In genomic region chr10:73117976-73118743, GRCh38 we compare ENCODE assay signal across 1 cellular context.
A peak's percentile ranks its signal among the peaks of the same experiment; 100 is the strongest.
TF ChIP-seq lines count a peak whose summit lies in the region.

No MANE protein-coding gene starts in this region.

TF ChIP-seq in K562, 482 proteins besides CTCF, POLR2A, EP300 and RAD21 (continued from another document):
- TF ChIP-seq CGGBP1 (CRISPR knock-in tag; IDR thresholded peaks at IDR 0.05) (no peak), THRAP3 (IDR thresholded peaks at IDR 0.05; ENCODE audit: borderline replicate concordance) (no peak), PKNOX1 (IDR thresholded peaks at IDR 0.05) (peak; percentile 94), ARID4B (CRISPR knock-in tag; IDR thresholded peaks at IDR 0.05) (no peak), ARID1B (IDR thresholded peaks at IDR 0.05) (0 out of 2 replicates have a peak, but pooled peaks have one; percentile 27), JUN (IDR thresholded peaks at IDR 0.05; ENCODE audit: borderline replicate concordance, low read depth, low read length) (0 out of 2 replicates have a peak, but pooled peaks have one; percentile 48), JUN (CRISPR knock-in tag; IDR thresholded peaks at IDR 0.05; ENCODE audit: borderline replicate concordance) (no peak), GATAD2B (IDR thresholded peaks at IDR 0.05; ENCODE audit: borderline replicate concordance) (0 out of 2 replicates have a peak, but pooled peaks have one; percentile 16), GATA2 (CRISPR knock-in tag; IDR thresholded peaks at IDR 0.05) (no peak), MTA1 (IDR thresholded peaks at IDR 0.05; ENCODE audit: borderline replicate concordance) (no peak), JUND (IDR thresholded peaks at IDR 0.05; ENCODE audit: borderline replicate concordance, low read depth, low read length) (peak; percentile 82), JUND (tag; IDR thresholded peaks at IDR 0.05; ENCODE audit: borderline replicate concordance, low read depth, low read length) (peak; percentile 70; the same call in 2 of the 3 replicates), HDAC3 (IDR thresholded peaks at IDR 0.05; ENCODE audit: borderline replicate concordance, partially characterized antibody) (peak; percentile 24), SP2 (IDR thresholded peaks at IDR 0.05; ENCODE audit: extremely low read depth, low read depth, low read length, poor library complexity, severe bottlenecking) (no peak), SRSF9 (IDR thresholded peaks at IDR 0.05; ENCODE audit: borderline replicate concordance, low read depth, low read length) (no peak), CAMTA2 (CRISPR knock-in tag; conservative IDR thresholded peaks at IDR 0.05) (no peak), ZHX1 (conservative IDR thresholded peaks at IDR 0.05; ENCODE audit: low read length) (no peak), NFE2L1 (tag; IDR thresholded peaks at IDR 0.05; ENCODE audit: borderline replicate concordance, low read depth) (no peak), SLC30A9 (CRISPR knock-in tag; IDR thresholded peaks at IDR 0.05) (no peak), ZNF764 (CRISPR knock-in tag; IDR thresholded peaks at IDR 0.05; ENCODE audit: low read depth) (no peak), MEF2D (tag; conservative IDR thresholded peaks at IDR 0.05; ENCODE audit: low read depth) (peak; percentile 55; the same call in 1 of the 2 replicates), MBD1 (CRISPR knock-in tag; IDR thresholded peaks at IDR 0.05) (no peak), SOX6 (IDR thresholded peaks at IDR 0.05) (peak; percentile 76), ZNF184 (CRISPR knock-in tag; IDR thresholded peaks at IDR 0.05) (no peak), TSHZ1 (CRISPR knock-in tag; IDR thresholded peaks at IDR 0.05) (no peak), CBFB (CRISPR knock-in tag; IDR thresholded peaks at IDR 0.05) (no peak), ZNF232 (CRISPR knock-in tag; IDR thresholded peaks at IDR 0.05) (no peak), MAZ (CRISPR knock-in tag; conservative IDR thresholded peaks at IDR 0.05 in 1 of 2, IDR thresholded peaks at IDR 0.05 in 1 of 2) (no peak), MEIS2 (IDR thresholded peaks at IDR 0.05; ENCODE audit: partially characterized antibody) (peak; percentile 74), NONO (IDR thresholded peaks at IDR 0.05; ENCODE audit: low read depth in 2 of 2, low read length in 1 of 2) (no peak), FOXJ3 (CRISPR knock-in tag; IDR thresholded peaks at IDR 0.05) (no peak), ZNF592 (IDR thresholded peaks at IDR 0.05) (no peak), FOXP4 (CRISPR knock-in tag; IDR thresholded peaks at IDR 0.05; ENCODE audit: borderline replicate concordance) (no peak)
